Comparison of ENCODE assay signal across 21 cellular contexts in genomic region chr12:21850419-21850818, GRCh38.
"Had no signal": no experiment of that assay in that cellular context is flagged by ENCODE, and none has a peak within 500 bp of the region (broad histone marks: within the 10 kb centered on the region; RNA-seq: fewer than 3 reads in every experiment).

No MANE protein-coding gene starts in this region.

- H3K36me3 ChIP-seq: lower lobe of right lung, prostate gland, tibial nerve had no signal

- DNase-seq: effector memory CD8-positive, alpha-beta T cell; glutamatergic neuron; islet precursor cell; lower lobe of right lung; sigmoid colon; stimulated activated CD4-positive, alpha-beta T cell treated with anti-CD3 and anti-CD28 coated beads, Interleukin-2, amount 100 ng/mL, for 24 hours; stimulated activated CD4-positive, alpha-beta T cell treated with anti-CD3 and anti-CD28 coated beads, Interleukin-4, amount 100 ng/mL, for 4 hours; stimulated activated naive B cell treated with anti-CD40 and anti-IgM and Interleukin-4, amounts not matched to agents 10 μg/mL and 1 μg/mL and 100 μg/mL, for 72 hours; stimulated activated naive CD8-positive, alpha-beta T cell treated with anti-CD3 and anti-CD28 coated beads, Interleukin-15, amount 100 ng/mL, for 72 hours; testis had no signal

- H3K9me3 ChIP-seq: esophagus muscularis mucosa, gastroesophageal sphincter, lower lobe of right lung, prostate gland, sigmoid colon, testis, tibial nerve had no signal

- H3K4me1 ChIP-seq: lower lobe of right lung, parathyroid adenoma, prostate gland, sigmoid colon, testis, tibial nerve had no signal

- H3K27me3 Mint-ChIP-seq: natural killer cell treated with Interleukin-12 subunit alpha and Interleukin-12 subunit beta and Interleukin-15 and Interleukin-18, amount 100 ng/mL, for 72 hours; stimulated activated naive B cell treated with anti-CD40 and anti-IgM and Interleukin-4, amounts not matched to agents 10 μg/mL and 1 μg/mL and 100 μg/mL, for 72 hours had no signal

- H3K4me3 ChIP-seq: esophagus muscularis mucosa, gastroesophageal sphincter, lower lobe of right lung, prostate gland, sigmoid colon, skin epidermis, testis, tibial nerve had no signal

- H3K27ac Mint-ChIP-seq: effector memory CD8-positive, alpha-beta T cell; memory B cell; mesothelial cell of epicardium; natural killer cell treated with Interleukin-12 subunit alpha and Interleukin-12 subunit beta and Interleukin-15 and Interleukin-18, amount 100 ng/mL, for 72 hours; stimulated activated naive B cell treated with anti-CD40 and anti-IgM and Interleukin-4, amounts not matched to agents 10 μg/mL and 1 μg/mL and 100 μg/mL, for 72 hours had no signal

- H3K27ac ChIP-seq: epithelial cell of prostate, lower lobe of right lung, parathyroid adenoma, prostate gland, sigmoid colon, skin epidermis, testis, tibial nerve had no signal

- H3K4me1 Mint-ChIP-seq: central memory CD8-positive, alpha-beta T cell; memory B cell; mesothelial cell of epicardium; stimulated activated naive B cell treated with anti-CD40 and anti-IgM and Interleukin-4, amounts not matched to agents 10 μg/mL and 1 μg/mL and 100 μg/mL, for 72 hours; stimulated activated naive CD8-positive, alpha-beta T cell treated with anti-CD3 and anti-CD28 coated beads, Interleukin-15, amount 100 ng/mL, for 72 hours had no signal

- H3K27me3 ChIP-seq: esophagus muscularis mucosa, gastroesophageal sphincter, sigmoid colon, testis, tibial nerve had no signal

- H3K9me3 Mint-ChIP-seq: central memory CD8-positive, alpha-beta T cell; effector memory CD8-positive, alpha-beta T cell; memory B cell; mesothelial cell of epicardium; stimulated activated naive CD8-positive, alpha-beta T cell treated with anti-CD3 and anti-CD28 coated beads, Interleukin-15, amount 100 ng/mL, for 72 hours had no signal

- H3K4me3 Mint-ChIP-seq: central memory CD8-positive, alpha-beta T cell; effector memory CD8-positive, alpha-beta T cell; memory B cell; mesothelial cell of epicardium; natural killer cell treated with Interleukin-12 subunit alpha and Interleukin-12 subunit beta and Interleukin-15 and Interleukin-18, amount 100 ng/mL, for 72 hours; stimulated activated naive B cell treated with anti-CD40 and anti-IgM and Interleukin-4, amounts not matched to agents 10 μg/mL and 1 μg/mL and 100 μg/mL, for 72 hours; stimulated activated naive CD8-positive, alpha-beta T cell treated with anti-CD3 and anti-CD28 coated beads, Interleukin-15, amount 100 ng/mL, for 72 hours had no signal

- ATAC-seq: effector memory CD8-positive, alpha-beta T cell; gastroesophageal sphincter; lower lobe of right lung; natural killer cell treated with Interleukin-12 subunit alpha and Interleukin-12 subunit beta and Interleukin-15 and Interleukin-18, amount 100 ng/mL, for 72 hours; stimulated activated naive B cell treated with anti-CD40 and anti-IgM and Interleukin-4, amounts not matched to agents 10 μg/mL and 1 μg/mL and 100 μg/mL, for 72 hours; stimulated activated naive CD8-positive, alpha-beta T cell treated with anti-CD3 and anti-CD28 coated beads, Interleukin-15, amount 100 ng/mL, for 72 hours had no signal

- H3K36me3 Mint-ChIP-seq: memory B cell; mesothelial cell of epicardium; natural killer cell treated with Interleukin-12 subunit alpha and Interleukin-12 subunit beta and Interleukin-15 and Interleukin-18, amount 100 ng/mL, for 72 hours; stimulated activated naive B cell treated with anti-CD40 and anti-IgM and Interleukin-4, amounts not matched to agents 10 μg/mL and 1 μg/mL and 100 μg/mL, for 72 hours had no signal
